21 cellular contexts compared by ENCODE assay signal in the genomic region with DNA sequence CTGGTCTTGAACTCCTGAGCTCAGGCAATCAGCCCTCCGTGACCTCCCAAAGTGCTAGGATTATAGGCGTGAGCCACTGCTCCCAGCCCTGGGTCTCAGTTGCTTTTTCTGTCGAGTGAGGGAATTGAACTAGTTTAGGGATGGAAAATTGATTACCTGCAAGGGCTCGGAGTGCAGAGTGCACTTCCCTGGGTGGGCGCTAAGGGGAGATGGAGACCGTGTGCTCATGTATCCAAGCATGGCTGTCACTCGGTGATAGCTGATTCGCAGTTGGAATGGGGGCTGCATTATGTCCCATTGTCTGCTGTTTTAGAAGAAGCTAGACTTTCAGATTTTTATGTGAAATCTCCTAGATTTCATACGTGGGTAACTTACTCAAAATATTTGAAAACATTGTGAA.
DNase-seq lines count a peak whose midpoint lies in the region; ATAC-seq, FAIRE-seq and TF ChIP-seq lines count a peak whose summit lies in the region.
"Had no signal": no experiment of that assay in that cellular context is flagged by ENCODE, and none has a peak within 500 bp of the region (broad histone marks: within the 10 kb centered on the region; RNA-seq: fewer than 3 reads in every experiment).

No MANE protein-coding gene starts in this region.

- no peaks in the 10 kb centered on the region for H3K9me1 ChIP-seq in K562 (ENCODE audit: control insufficient read depth, insufficient read depth, low read length)

- POLR2A ChIA-PET in K562 (lab: Yijun Ruan, JAX), result interaction anchor here (0.7 to 1.2 kb wide), 2 partner anchors 18 to 445 kb away, joined by 4 to 6 read pairs; no protein-coding TSS in a partner anchor

- H3K36me3 Mint-ChIP-seq in activated naive CD8-positive, alpha-beta T cell treated with anti-CD3 and anti-CD28 coated beads, Interleukin-2, amount 50 U/mL, for 24 hours (ENCODE audit: low read depth), result peaks cover 2% of the 10 kb centered on the region
- peaks cover 1% of the 10 kb centered on the region for H3K36me3 Mint-ChIP-seq in activated naive CD8-positive, alpha-beta T cell treated with anti-CD3 and anti-CD28 coated beads for 36 hours
- H3K36me3 Mint-ChIP-seq in endothelial cell (ENCODE audit: low read depth, unreplicated experiment), result peaks cover 6% of the 10 kb centered on the region

- H2AFZ ChIP-seq in OCI-LY1 (ENCODE audit: low read length), result no peak overlapping the region
- no peak overlapping the region for H2AFZ ChIP-seq in K562 (ENCODE audit: low read depth, low read length)

- no peak overlapping the region for H3K4me3 Mint-ChIP-seq in activated naive CD8-positive, alpha-beta T cell treated with anti-CD3 and anti-CD28 coated beads, Interleukin-2, amount 50 U/mL, for 24 hours
- H3K4me3 Mint-ChIP-seq in activated naive CD8-positive, alpha-beta T cell treated with anti-CD3 and anti-CD28 coated beads for 36 hours, result no peak overlapping the region
- no peak overlapping the region for H3K4me3 Mint-ChIP-seq in endothelial cell (ENCODE audit: unreplicated experiment)

- H3K27ac ChIP-seq in OCI-LY1 (ENCODE audit: low read depth, low read length, poor library complexity, severe bottlenecking) (peak overlapping the region; percentile 84), K562 (ENCODE audit: extremely low read depth, low read depth, low read length) (no peak overlapping the region), stomach (peak overlapping the region; percentile 54 to 90 (median 83))
- H3K27ac ChIP-seq: C4-2B, prostate gland had no signal

- TF ChIP-seq EP300 in K562 (IDR thresholded peaks at IDR 0.05; ENCODE audit: low read length) (no peak), stomach (IDR thresholded peaks at IDR 0.05) (no peak)

- peaks cover 30% of the 10 kb centered on the region for H3K4me1 Mint-ChIP-seq in activated naive CD8-positive, alpha-beta T cell treated with anti-CD3 and anti-CD28 coated beads, Interleukin-2, amount 50 U/mL, for 24 hours
- peaks cover 20% of the 10 kb centered on the region for H3K4me1 Mint-ChIP-seq in activated naive CD8-positive, alpha-beta T cell treated with anti-CD3 and anti-CD28 coated beads for 36 hours
- H3K4me1 Mint-ChIP-seq in endothelial cell (ENCODE audit: unreplicated experiment), result peaks cover 11% of the 10 kb centered on the region

- H3K9me2 ChIP-seq in OCI-LY1 (ENCODE audit: low read depth, low read length), result no peaks in the 10 kb centered on the region

- no peak overlapping the region for H3K9ac ChIP-seq in OCI-LY1 (ENCODE audit: low read length)
- no peak overlapping the region for H3K9ac ChIP-seq in K562 (ENCODE audit: insufficient read depth in 1 of 2, low read depth in 2 of 2, low read length in 2 of 2)

- TF ChIP-seq POLR2A in K562 (conservative IDR thresholded peaks at IDR 0.05), result no peak
- no peak for TF ChIP-seq POLR2A in stomach (IDR thresholded peaks at IDR 0.05)

- no peak for TF ChIP-seq CTCF in OCI-LY1 (IDR thresholded peaks at IDR 0.05; ENCODE audit: low read length)
- TF ChIP-seq CTCF in K562 (IDR thresholded peaks at IDR 0.05 in 2 of 3, conservative IDR thresholded peaks at IDR 0.05 in 1 of 3; ENCODE audit: insufficient read depth in 2 of 3, low read depth in 1 of 3, low read length in 3 of 3), result peak; percentile 51 to 68 (median 59); a peak in 5 of 6 replicates
- no peak for TF ChIP-seq CTCF in stomach (IDR thresholded peaks at IDR 0.05)
- no peak for TF ChIP-seq CTCF in endothelial cell (IDR thresholded peaks at IDR 0.05; ENCODE audit: unreplicated experiment)

- peak; percentile 57 to 61 for TF ChIP-seq RAD21 in K562 (CRISPR knock-in tag; conservative IDR thresholded peaks at IDR 0.05 in 1 of 2, IDR thresholded peaks at IDR 0.05 in 1 of 2)

- H3K4me3 ChIP-seq in OCI-LY1 (ENCODE audit: low read depth, low read length, poor library complexity, severe bottlenecking) (no peak overlapping the region), K562 (no peak overlapping the region), stomach (no peak overlapping the region)
- H3K4me3 ChIP-seq: prostate gland, SJSA1 had no signal

- DNase-seq in activated naive CD8-positive, alpha-beta T cell treated with anti-CD3 and anti-CD28 coated beads, Interleukin-2, amount 50 U/mL, for 24 hours, result no peak
- no peak for DNase-seq in activated naive CD8-positive, alpha-beta T cell treated with anti-CD3 and anti-CD28 coated beads for 36 hours
- DNase-seq in K562 (ENCODE audit: extremely low read depth in 1 of 4, low spot score in 3 of 4), result peak; percentile 26 to 38 (median 29)
- no peak for DNase-seq in stomach
- no peak for DNase-seq in endothelial cell (ENCODE audit: low spot score)
- no peak for DNase-seq in dermis blood vessel endothelial cell
- DNase-seq: activated CD4-positive, CD25-positive, alpha-beta regulatory T cell; cerebellar nuclear complex; effector memory CD4-positive, alpha-beta T cell; H7; Kasumi-1; NCI-H187 treated with DMSO at 0.1 percent for 48 hours; NCI-H345; NCI-H82; T-helper 9 cell had no signal

- H3K36me3 ChIP-seq in OCI-LY1 (ENCODE audit: insufficient read depth, low read length) (no peaks in the 10 kb centered on the region; the same call in 1 of the 2 replicates), K562 (ENCODE audit: control insufficient read depth, insufficient read depth, low read length) (no peaks in the 10 kb centered on the region), stomach (no peaks in the 10 kb centered on the region)
- H3K36me3 ChIP-seq: prostate gland, SJSA1 had no signal

- H4K20me1 ChIP-seq in OCI-LY1 (ENCODE audit: insufficient read depth, low read length) (no peaks in the 10 kb centered on the region), K562 (replicated peaks; ENCODE audit: control insufficient read depth, insufficient read depth, low read length) (no peaks in the 10 kb centered on the region)

- H3K27me3 ChIP-seq in OCI-LY1 (ENCODE audit: insufficient read depth, low read length), result no peaks in the 10 kb centered on the region
- no peaks in the 10 kb centered on the region for H3K27me3 ChIP-seq in K562 (ENCODE audit: control insufficient read depth in 2 of 2, insufficient read depth in 2 of 2, low read length in 2 of 2)
- H3K27me3 ChIP-seq in stomach, result no peaks in the 10 kb centered on the region
- H3K27me3 ChIP-seq: SJSA1 had no signal

- no TSS peak for BruUV-seq in K562 (replicated peaks; lab: Mats Ljungman, UMichigan)

- H3F3A ChIP-seq in OCI-LY1 (ENCODE audit: insufficient read depth, low read length), result no peaks in the 10 kb centered on the region

- CTCF ChIA-PET in K562 (lab: Yijun Ruan, JAX; ENCODE audit: low intra/inter-chr PET ratio), result no interaction called here

- in situ Hi-C loops in K562 (cut with MboI), result no loop called here

- H3K27me3 Mint-ChIP-seq in activated naive CD8-positive, alpha-beta T cell treated with anti-CD3 and anti-CD28 coated beads, Interleukin-2, amount 50 U/mL, for 24 hours, result peaks cover 3% of the 10 kb centered on the region
- H3K27me3 Mint-ChIP-seq in activated naive CD8-positive, alpha-beta T cell treated with anti-CD3 and anti-CD28 coated beads for 36 hours, result peaks cover 10% of the 10 kb centered on the region
- H3K27me3 Mint-ChIP-seq in endothelial cell (ENCODE audit: unreplicated experiment), result peaks cover 3% of the 10 kb centered on the region

- WGBS in K562 (ENCODE audit: insufficient coverage, low coverage, missing lambda C conversion rate), result 5% methylated on average over 9 of the region's 9 CpGs
- 85 to 90% (median 89%) methylated on average over 9 of the region's 9 CpGs for WGBS in stomach, 5 donors

- H3K27ac Mint-ChIP-seq in activated naive CD8-positive, alpha-beta T cell treated with anti-CD3 and anti-CD28 coated beads, Interleukin-2, amount 50 U/mL, for 24 hours, result peak overlapping the region; percentile 89
- no peak overlapping the region for H3K27ac Mint-ChIP-seq in activated naive CD8-positive, alpha-beta T cell treated with anti-CD3 and anti-CD28 coated beads for 36 hours
- H3K27ac Mint-ChIP-seq in endothelial cell (ENCODE audit: unreplicated experiment), result no peak overlapping the region

- H3K9me3 Mint-ChIP-seq in activated naive CD8-positive, alpha-beta T cell treated with anti-CD3 and anti-CD28 coated beads, Interleukin-2, amount 50 U/mL, for 24 hours, result no peaks in the 10 kb centered on the region
- H3K9me3 Mint-ChIP-seq in activated naive CD8-positive, alpha-beta T cell treated with anti-CD3 and anti-CD28 coated beads for 36 hours, result no peaks in the 10 kb centered on the region
- H3K9me3 Mint-ChIP-seq in endothelial cell (ENCODE audit: unreplicated experiment), result no peaks in the 10 kb centered on the region
- H3K9me3 Mint-ChIP-seq: activated naive CD4-positive, alpha-beta T cell treated with anti-CD3 and anti-CD28 coated beads, Interleukin-2, amount 50 U/mL, for 72 hours had no signal

- H3K4me2 ChIP-seq in OCI-LY1 (ENCODE audit: low read length) (no peak overlapping the region), K562 (ENCODE audit: insufficient read depth, low read length) (no peak overlapping the region)

- H3K79me2 ChIP-seq in OCI-LY1 (ENCODE audit: insufficient read depth, low read length) (peaks cover 4% of the 10 kb centered on the region; the same call in 1 of the 2 replicates), K562 (ENCODE audit: control insufficient read depth, insufficient read depth, low read length) (no peaks in the 10 kb centered on the region)

- H3K4me1 ChIP-seq in OCI-LY1 (ENCODE audit: insufficient read depth, low read length, severe bottlenecking) (peaks cover 54% of the 10 kb centered on the region), K562 (replicated peaks in 1 of 2; ENCODE audit: control insufficient read depth in 2 of 2, insufficient read depth in 2 of 2, low read length in 2 of 2) (no peaks in the 10 kb centered on the region; a peak in 1 of 5 replicates), stomach (peaks cover 26 to 54% (median 38%) of the 10 kb centered on the region in 4 donors)
- H3K4me1 ChIP-seq: prostate gland had no signal

- intact Hi-C loops in K562 (cut with micrococcal nuclease), result loop anchor here (2.0 to 5.0 kb wide), 2 partner anchors 44 to 1487 kb away; no protein-coding TSS in a partner anchor
- intact Hi-C loops in stomach (cut with DNase I; ENCODE audit: low total_unique reads), result no loop called here

- FAIRE-seq in K562 (lab: Jason Lieb, UNC), result peak; percentile 59

- H3K9me3 ChIP-seq in OCI-LY1 (ENCODE audit: low read length) (no peaks in the 10 kb centered on the region), K562 (replicated peaks; ENCODE audit: control insufficient read depth, insufficient read depth, low read depth, low read length) (no peaks in the 10 kb centered on the region), stomach (no peaks in the 10 kb centered on the region)
- H3K9me3 ChIP-seq: prostate gland, SJSA1 had no signal

- no peak for ATAC-seq in activated naive CD8-positive, alpha-beta T cell treated with anti-CD3 and anti-CD28 coated beads, Interleukin-2, amount 50 U/mL, for 24 hours
- ATAC-seq in K562 (peak; percentile 93), HG03460 (IDR thresholded peaks at IDR 0.05; ENCODE audit: unreplicated experiment) (no peak)

TF ChIP-seq in K562, 482 proteins besides CTCF, POLR2A, EP300 and RAD21 (continues in another document):
- TF ChIP-seq TOE1 (IDR thresholded peaks at IDR 0.05; ENCODE audit: borderline replicate concordance), result no peak
- TF ChIP-seq TOE1 (CRISPR knock-in tag; IDR thresholded peaks at IDR 0.05; ENCODE audit: borderline replicate concordance, low read depth), result no peak
- TF ChIP-seq TAF7 (tag; IDR thresholded peaks at IDR 0.05), result no peak

Comparison
In these comparisons a context has a peak if more than half of its experiments do, and no peak if none do; other contexts are left out.
1. DNase-seq: peak in K562 (4 of 4); none in activated naive CD8-positive, alpha-beta T cell treated with anti-CD3 and anti-CD28 coated beads, Interleukin-2, amount 50 U/mL, for 24 hours (single experiment), activated naive CD8-positive, alpha-beta T cell treated with anti-CD3 and anti-CD28 coated beads for 36 hours (single experiment), stomach (single experiment), endothelial cell (single experiment) and dermis blood vessel endothelial cell (single experiment).
2. CTCF ChIP-seq: peak in K562 (3 of 3); none in OCI-LY1 (single experiment), stomach (0 of 7) and endothelial cell (single experiment).